ENCODE assay signal across 1 cellular context in the genomic region with DNA sequence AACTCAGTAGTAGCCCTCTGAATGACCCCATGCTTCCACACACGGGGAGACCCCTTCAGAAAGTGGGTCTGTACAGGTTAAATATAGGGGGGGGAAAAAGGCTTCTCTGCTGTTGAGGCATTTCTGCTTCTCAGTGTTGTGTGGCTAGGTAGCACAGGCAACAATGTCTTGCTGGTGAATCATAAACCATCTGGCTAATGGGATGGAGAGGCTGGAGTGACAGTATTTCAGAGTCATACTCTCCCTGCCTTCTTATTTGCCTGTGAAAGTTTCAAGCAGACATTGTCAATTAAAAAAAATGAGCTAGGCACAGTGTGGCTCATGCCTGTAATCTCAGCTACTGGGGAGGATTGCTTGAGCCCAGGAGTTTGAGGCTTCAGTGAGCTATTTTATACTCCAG.
TF ChIP-seq lines count a peak whose summit lies in the region.

No MANE protein-coding gene starts in this region.

TF ChIP-seq in IMR-90, 13 proteins besides CTCF, POLR2A, EP300 and RAD21:
- TF ChIP-seq FOS (IDR thresholded peaks at IDR 0.05; ENCODE audit: low read depth, low read length) (peak; percentile 37; the same call in 1 of the 2 replicates), CHD1 (IDR thresholded peaks at IDR 0.05; ENCODE audit: low read depth, low read length) (no peak), CEBPB (IDR thresholded peaks at IDR 0.05; ENCODE audit: low read depth, low read length) (no peak), RFX5 (IDR thresholded peaks at IDR 0.05; ENCODE audit: low read depth, low read length) (no peak), BHLHE40 (IDR thresholded peaks at IDR 0.05; ENCODE audit: low read depth, low read length) (peak; percentile 74), SMC3 (IDR thresholded peaks at IDR 0.05; ENCODE audit: low read depth, low read length) (no peak)
- TF ChIP-seq, protein P1, sequence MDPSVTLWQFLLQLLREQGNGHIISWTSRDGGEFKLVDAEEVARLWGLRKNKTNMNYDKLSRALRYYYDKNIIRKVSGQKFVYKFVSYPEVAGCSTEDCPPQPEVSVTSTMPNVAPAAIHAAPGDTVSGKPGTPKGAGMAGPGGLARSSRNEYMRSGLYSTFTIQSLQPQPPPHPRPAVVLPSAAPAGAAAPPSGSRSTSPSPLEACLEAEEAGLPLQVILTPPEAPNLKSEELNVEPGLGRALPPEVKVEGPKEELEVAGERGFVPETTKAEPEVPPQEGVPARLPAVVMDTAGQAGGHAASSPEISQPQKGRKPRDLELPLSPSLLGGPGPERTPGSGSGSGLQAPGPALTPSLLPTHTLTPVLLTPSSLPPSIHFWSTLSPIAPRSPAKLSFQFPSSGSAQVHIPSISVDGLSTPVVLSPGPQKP (IDR thresholded peaks at IDR 0.05; ENCODE audit: borderline replicate concordance, low read depth, low read length): no peak
- TF ChIP-seq, protein P2, sequence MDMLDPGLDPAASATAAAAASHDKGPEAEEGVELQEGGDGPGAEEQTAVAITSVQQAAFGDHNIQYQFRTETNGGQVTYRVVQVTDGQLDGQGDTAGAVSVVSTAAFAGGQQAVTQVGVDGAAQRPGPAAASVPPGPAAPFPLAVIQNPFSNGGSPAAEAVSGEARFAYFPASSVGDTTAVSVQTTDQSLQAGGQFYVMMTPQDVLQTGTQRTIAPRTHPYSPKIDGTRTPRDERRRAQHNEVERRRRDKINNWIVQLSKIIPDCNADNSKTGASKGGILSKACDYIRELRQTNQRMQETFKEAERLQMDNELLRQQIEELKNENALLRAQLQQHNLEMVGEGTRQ (IDR thresholded peaks at IDR 0.05; ENCODE audit: low read depth, low read length): no peak
